ENCODE assay signal across 1 cellular context in the genomic region with DNA sequence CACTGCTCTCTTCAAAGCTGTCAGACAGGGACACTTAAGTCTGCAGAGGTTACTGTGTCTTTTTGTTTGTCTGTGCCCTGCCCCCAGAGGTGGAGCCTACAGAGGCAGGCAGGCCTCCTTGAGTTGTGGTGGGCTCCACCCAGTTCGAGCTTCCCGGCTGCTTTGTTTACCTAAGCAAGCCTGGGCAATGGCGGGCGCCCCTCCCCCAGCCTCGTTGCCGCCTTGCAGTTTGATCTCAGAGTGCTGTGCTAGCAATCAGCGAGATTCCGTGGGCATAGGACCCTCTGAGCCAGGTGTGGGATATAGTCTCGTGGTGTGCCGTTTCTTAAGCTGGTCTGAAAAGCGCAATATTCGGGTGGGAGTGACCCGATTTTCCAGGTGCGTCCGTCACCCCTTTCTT.
TF ChIP-seq lines count a peak whose summit lies in the region.

No MANE protein-coding gene starts in this region.

TF ChIP-seq in H1, 55 proteins besides CTCF, POLR2A, EP300 and RAD21:
- TF ChIP-seq YY1 (IDR thresholded peaks at IDR 0.05; ENCODE audit: low read depth, low read length): peak; percentile 41; the same call in 1 of the 2 replicates
- TF ChIP-seq TAF1 (IDR thresholded peaks at IDR 0.05; ENCODE audit: low read depth, low read length): peak; percentile 64
- TF ChIP-seq PHF8 (conservative IDR thresholded peaks at IDR 0.05; ENCODE audit: low read depth, low read length): 0 out of 2 replicates have a peak, but pooled peaks have one; percentile 13
